Comparison of ENCODE assay signal across 8 cellular contexts in the genomic region with DNA sequence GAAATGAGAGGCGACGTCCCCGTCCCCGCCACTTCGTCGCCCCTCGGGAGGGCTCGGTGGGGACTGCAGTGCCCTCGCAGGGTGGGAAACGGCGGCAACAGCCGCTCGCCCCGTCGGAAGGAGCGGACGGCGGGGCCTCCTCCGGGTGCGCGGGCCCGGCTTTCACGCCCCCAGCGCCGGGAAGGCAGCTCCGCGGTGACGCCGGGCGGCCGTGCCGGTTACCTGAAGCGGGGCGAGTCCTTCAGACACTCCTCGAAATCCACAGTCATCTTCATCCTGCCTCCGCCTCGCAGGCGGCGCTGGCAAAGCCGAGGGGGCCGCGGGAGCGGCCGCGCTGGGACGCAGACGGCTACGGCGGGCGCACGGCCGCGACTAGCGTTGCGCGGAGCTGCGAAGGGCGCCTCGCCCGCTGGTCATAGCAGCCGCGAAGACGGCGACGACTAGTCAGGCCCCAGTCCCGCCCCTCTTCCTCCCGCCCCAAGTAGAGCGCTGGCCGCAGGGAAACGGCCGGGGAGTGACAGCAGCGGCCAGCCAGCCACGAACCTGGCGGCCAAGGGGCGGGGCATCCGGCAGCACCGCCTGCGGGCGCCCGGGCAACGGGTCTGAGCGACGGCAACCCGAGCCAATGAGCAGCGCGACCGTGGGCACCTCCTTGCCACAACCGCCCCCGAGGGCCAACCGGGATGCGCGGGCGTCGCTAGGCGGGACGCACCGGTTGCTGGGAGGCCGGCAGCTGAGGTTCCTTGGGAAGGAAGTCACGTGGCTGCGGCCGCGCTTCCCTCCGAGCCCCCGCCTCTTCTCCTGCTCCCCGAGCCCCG. TPM values are rescaled to one million over a fixed set of nuclear protein-coding genes. Genes with fewer than 3 reads are reported as not detected.
A peak's percentile ranks its signal among the peaks of the same experiment; 100 is the strongest.
DNase-seq lines count a peak whose midpoint lies in the region; ATAC-seq, FAIRE-seq and TF ChIP-seq lines count a peak whose summit lies in the region.

A gene with protein sequence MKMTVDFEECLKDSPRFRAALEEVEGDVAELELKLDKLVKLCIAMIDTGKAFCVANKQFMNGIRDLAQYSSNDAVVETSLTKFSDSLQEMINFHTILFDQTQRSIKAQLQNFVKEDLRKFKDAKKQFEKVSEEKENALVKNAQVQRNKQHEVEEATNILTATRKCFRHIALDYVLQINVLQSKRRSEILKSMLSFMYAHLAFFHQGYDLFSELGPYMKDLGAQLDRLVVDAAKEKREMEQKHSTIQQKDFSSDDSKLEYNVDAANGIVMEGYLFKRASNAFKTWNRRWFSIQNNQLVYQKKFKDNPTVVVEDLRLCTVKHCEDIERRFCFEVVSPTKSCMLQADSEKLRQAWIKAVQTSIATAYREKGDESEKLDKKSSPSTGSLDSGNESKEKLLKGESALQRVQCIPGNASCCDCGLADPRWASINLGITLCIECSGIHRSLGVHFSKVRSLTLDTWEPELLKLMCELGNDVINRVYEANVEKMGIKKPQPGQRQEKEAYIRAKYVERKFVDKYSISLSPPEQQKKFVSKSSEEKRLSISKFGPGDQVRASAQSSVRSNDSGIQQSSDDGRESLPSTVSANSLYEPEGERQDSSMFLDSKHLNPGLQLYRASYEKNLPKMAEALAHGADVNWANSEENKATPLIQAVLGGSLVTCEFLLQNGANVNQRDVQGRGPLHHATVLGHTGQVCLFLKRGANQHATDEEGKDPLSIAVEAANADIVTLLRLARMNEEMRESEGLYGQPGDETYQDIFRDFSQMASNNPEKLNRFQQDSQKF (minus strand): TSS at position 448 of the 818 bp plus-strand sequence. CDS start 173 bp downstream, at position 275.

- H3K23me2 ChIP-seq in H1 (ENCODE audit: low read depth, low read length), result peaks cover 8% of the 10 kb centered on the region

- H3K18ac ChIP-seq in H1 (ENCODE audit: extremely low read depth, low read length), result peak within 1 kb of the TSS; percentile 32; the same call in 1 of the 2 replicates
- H3K18ac ChIP-seq in mesenchymal stem cell (ENCODE audit: low read depth in 1 of 2, low read length in 2 of 2), result peak within 1 kb of the TSS; percentile 91 to 99

- H2BK12ac ChIP-seq in H1 (ENCODE audit: low read depth, low read length), result no peak within 1 kb of the TSS
- peak within 1 kb of the TSS; percentile 4 to 61 for H2BK12ac ChIP-seq in mesenchymal stem cell (ENCODE audit: low read length in 2 of 2)

- peaks cover 0 to 40% of the 10 kb centered on the region in 2 experiments; a peak in 2 of 4 replicates for H3K79me2 ChIP-seq in H1 (ENCODE audit: control insufficient read depth in 1 of 2, insufficient read depth in 2 of 2, low read length in 2 of 2)

- peak within 1 kb of the TSS; percentile 11 for H3K56ac ChIP-seq in H1 (replicated peaks; ENCODE audit: insufficient read length, low read depth, low read length)

- peak in 1 of 2 experiments; percentile 0; a peak in 1 of 4 replicates for TF ChIP-seq RAD21 in H1 (IDR thresholded peaks at IDR 0.05 in 1 of 2, conservative IDR thresholded peaks at IDR 0.05 in 1 of 2; ENCODE audit: low read depth in 2 of 2, low read length in 2 of 2)

- TF ChIP-seq EP300 in H1 (IDR thresholded peaks at IDR 0.05; ENCODE audit: borderline replicate concordance in 1 of 2, low read depth in 2 of 2, low read length in 2 of 2), result no peak

- H3K14ac ChIP-seq in H1 (ENCODE audit: insufficient read length), result no peak within 1 kb of the TSS
- H3K14ac ChIP-seq in mesenchymal stem cell (ENCODE audit: low read length in 2 of 2), result peak within 1 kb of the TSS; percentile 86

- TF ChIP-seq POLR2A in H1 (IDR thresholded peaks at IDR 0.05; ENCODE audit: control extremely low read depth in 1 of 2, low read depth in 2 of 2, low read length in 2 of 2), result peak; percentile 64 to 85

- H2AK5ac ChIP-seq in H1 (ENCODE audit: low read depth, low read length) (no peak within 1 kb of the TSS), mesenchymal stem cell (ENCODE audit: low read length, severe bottlenecking) (no peak within 1 kb of the TSS)

- H3K23ac ChIP-seq in H1 (ENCODE audit: insufficient read length) (no peak within 1 kb of the TSS), mesenchymal stem cell (ENCODE audit: low read length in 2 of 2) (peak within 1 kb of the TSS; percentile 96 to 100)

- H4K20me1 ChIP-seq in H1 (replicated peaks in 1 of 2; ENCODE audit: control insufficient read depth in 1 of 2, insufficient read depth in 2 of 2, low read length in 2 of 2), result peaks cover 0 to 6% of the 10 kb centered on the region in 2 experiments

- H3K9ac ChIP-seq in H1 (replicated peaks in 1 of 4; ENCODE audit: extremely low read depth in 1 of 4, low read depth in 3 of 4, low read length in 3 of 4) (peak within 1 kb of the TSS; percentile 65 to 88 (median 72)), mesenchymal stem cell (ENCODE audit: low read length) (peak within 1 kb of the TSS; percentile 93)

- H3K4me1 ChIP-seq in H1 (replicated peaks in 1 of 4; ENCODE audit: control insufficient read depth in 3 of 4, insufficient read depth in 4 of 4, low read length in 3 of 4) (peaks cover 5 to 16% (median 8%) of the 10 kb centered on the region in 4 experiments; a peak in 5 of 7 replicates), mesenchymal stem cell (ENCODE audit: control insufficient read depth, insufficient read depth, low read depth, low read length) (peaks cover 2% of the 10 kb centered on the region)

- H3K79me1 ChIP-seq in H1 (ENCODE audit: low read depth, low read length) (peaks cover 4% of the 10 kb centered on the region), mesenchymal stem cell (replicated peaks; ENCODE audit: low read length, poor library complexity, severe bottlenecking) (no peaks in the 10 kb centered on the region)

- CTCF ChIA-PET in H1 (lab: Charles Lee; ENCODE audit: partially characterized antibody), result interaction anchor here (0.5 to 1.5 kb wide), 2 partner anchors 55 to 169 kb away, joined by 3 to 4 read pairs; no protein-coding TSS in a partner anchor

- no peak within 1 kb of the TSS for H2BK20ac ChIP-seq in H1 (ENCODE audit: low read length)

- WGBS in H1 (ENCODE audit: extremely low coverage in 1 of 2, insufficient coverage in 1 of 2, insufficient read length in 1 of 2, insufficient replicate concordance in 2 of 2, low coverage in 1 of 2, low lambda C conversion rate in 2 of 2, missing lambda C conversion rate in 1 of 2), 2 experiments, result 1% methylated on average over 57 of the region's 106 CpGs; no CpG with 5 or more reads in 1 of the 2 experiments
- WGBS in mesenchymal stem cell, result under 1% methylated on average over 75 of the region's 106 CpGs

- H3K4me3 ChIP-seq in H1 (ENCODE audit: extremely low read depth in 1 of 4, insufficient read depth in 2 of 4, low read depth in 3 of 4, low read length in 4 of 4), result peak within 1 kb of the TSS; percentile 75 to 89 (median 88)
- H3K4me3 ChIP-seq in mesenchymal stem cell (ENCODE audit: insufficient read depth in 1 of 2, low read depth in 1 of 2, low read length in 2 of 2), result peak within 1 kb of the TSS; percentile 86 to 99

- H2BK15ac ChIP-seq in H1 (ENCODE audit: low read length) (no peak within 1 kb of the TSS), mesenchymal stem cell (ENCODE audit: low read depth, poor library complexity, severe bottlenecking) (peak within 1 kb of the TSS; percentile 94)

- DNase-seq in COLO829 (ENCODE audit: low spot score) (peak; percentile 100), HTR-8/SVneo (ENCODE audit: insufficient read length, low spot score) (peak; percentile 99), NOMO-1 treated with dmso at 0.1 percent for 144 hours (lab: John Stamatoyannopoulos, UW; ENCODE audit: unreplicated experiment) (peak; percentile 100), H1 (ENCODE audit: low read depth in 1 of 2, low spot score in 2 of 2) (peak; percentile 99 to 100), mesenchymal stem cell (peak; percentile 99)
- peak; percentile 97 to 100 (median 98) for DNase-seq in activated CD8-positive, alpha-beta memory T cell treated with anti-CD3 and anti-CD28 coated beads for 48 hours (ENCODE audit: low read depth in 2 of 3, low spot score in 2 of 3)
- peak; percentile 99 for DNase-seq in stimulated activated CD8-positive, alpha-beta memory T cell treated with anti-CD3 and anti-CD28 coated beads, Interleukin-12 subunit alpha, Interleukin-12 subunit beta, amount 100 ng/mL, for 4 hours (ENCODE audit: low read depth)

- peak; percentile 72 for FAIRE-seq in HTR-8/SVneo (lab: Jason Lieb, UNC)
- FAIRE-seq in H1 (lab: Jason Lieb, UNC), result no peak

- no peaks in the 10 kb centered on the region for H3K27me3 ChIP-seq in H1 (replicated peaks in 1 of 4; ENCODE audit: control insufficient read depth in 3 of 4, extremely low read depth in 1 of 4, insufficient read depth in 3 of 4, low read length in 3 of 4)
- H3K27me3 ChIP-seq in mesenchymal stem cell (ENCODE audit: control insufficient read depth in 1 of 2, insufficient read depth in 1 of 2, low read length in 2 of 2), result no peaks in the 10 kb centered on the region

- H3K27ac ChIP-seq in H1 (ENCODE audit: low read depth, low read length) (peak within 1 kb of the TSS; percentile 53; the same call in 1 of the 2 replicates), mesenchymal stem cell (ENCODE audit: low read length, poor library complexity, severe bottlenecking) (peak within 1 kb of the TSS; percentile 64)

- no peaks in the 10 kb centered on the region for H3K9me3 ChIP-seq in H1 (ENCODE audit: insufficient read depth in 2 of 2, low read depth in 1 of 2, low read length in 1 of 2)
- no peaks in the 10 kb centered on the region for H3K9me3 ChIP-seq in mesenchymal stem cell (ENCODE audit: control insufficient read depth, low read length)

- H4K91ac ChIP-seq in H1 (replicated peaks; ENCODE audit: insufficient read length, low read length), result peak within 1 kb of the TSS; percentile 23
- H4K91ac ChIP-seq in mesenchymal stem cell (ENCODE audit: low read length), result peak within 1 kb of the TSS; percentile 75

- H3K36me3 ChIP-seq in H1 (ENCODE audit: control insufficient read depth in 2 of 4, insufficient read depth in 4 of 4, low read length in 3 of 4) (no peaks in the 10 kb centered on the region), mesenchymal stem cell (ENCODE audit: control insufficient read depth in 1 of 2, insufficient read depth in 2 of 2, low read depth in 1 of 2, low read length in 2 of 2) (no peaks in the 10 kb centered on the region)

- peak within 1 kb of the TSS; percentile 93 for H4K8ac ChIP-seq in H1 (ENCODE audit: extremely low read depth, insufficient read depth, low read length)
- peak within 1 kb of the TSS; percentile 97 for H4K8ac ChIP-seq in mesenchymal stem cell (ENCODE audit: low read length)

- H2BK120ac ChIP-seq in H1 (replicated peaks; ENCODE audit: low read depth, low read length) (no peak within 1 kb of the TSS), mesenchymal stem cell (ENCODE audit: low read depth, low read length) (peak within 1 kb of the TSS; percentile 79)

- H2BK5ac ChIP-seq in H1 (ENCODE audit: low read depth, low read length) (peak within 1 kb of the TSS; percentile 35), mesenchymal stem cell (ENCODE audit: low read depth, low read length, poor library complexity, severe bottlenecking) (peak within 1 kb of the TSS; percentile 82)

- TF ChIP-seq CTCF in H1 (IDR thresholded peaks at IDR 0.05; ENCODE audit: control extremely low read depth in 1 of 3, insufficient read depth in 1 of 3, low read depth in 1 of 3, low read length in 3 of 3), result no peak

- POLR2A ChIA-PET in H1 (lab: Charles Lee; ENCODE audit: partially characterized antibody), result interaction anchor here (0.6 to 2.9 kb wide), 5 partner anchors 9 to 172 kb away, joined by 3 to 13 read pairs (median 4); a partner anchor contains a TSS

- H4K5ac ChIP-seq in H1 (ENCODE audit: insufficient read length, low read depth, low read length), result peak within 1 kb of the TSS; percentile 41

- ATAC-seq in GM21367 (IDR thresholded peaks at IDR 0.05; ENCODE audit: unreplicated experiment), result peak; percentile 84

- H2AFZ ChIP-seq in H1 (ENCODE audit: low read length), result peak within 1 kb of the TSS; percentile 66
- peak within 1 kb of the TSS; percentile 84 for H2AFZ ChIP-seq in mesenchymal stem cell (ENCODE audit: low read depth, low read length)

- H3K4ac ChIP-seq in H1 (replicated peaks; ENCODE audit: insufficient read length, low read depth, low read length) (no peak within 1 kb of the TSS), mesenchymal stem cell (ENCODE audit: low read depth in 1 of 2, low read length in 2 of 2) (peak within 1 kb of the TSS; percentile 93 to 94)

- H3K4me2 ChIP-seq in H1 (ENCODE audit: insufficient read depth in 1 of 2, low read depth in 2 of 2, low read length in 2 of 2) (peak within 1 kb of the TSS; percentile 68 to 96), mesenchymal stem cell (ENCODE audit: low read length, poor library complexity, severe bottlenecking) (peak within 1 kb of the TSS; percentile 85)

RNA-seq across cellular contexts. Expression of the gene that starts here (rescaled TPM):
- total RNA-seq in H1 (2021; fragmentation: NEBNext Ultra II Directional; extraction: Animal tissue kit (Norgen Biotek cat#: 25700)), result 35.1 and 37.3 TPM in 2 replicates
- 5.6 and 7.7 TPM in 2 replicates for polyA plus RNA-seq in H1 (2011; rRNA removed)
- polyA plus RNA-seq in H1 (2011; cell fraction: cytosol; rRNA removed), result 10.5 TPM
- 7.2 TPM for polyA plus RNA-seq in H1 (2011; cell fraction: nucleus; rRNA removed)
- 7.3 to 17.6 TPM (median 11.4 TPM) in 4 replicates for polyA plus RNA-seq in H1 (2012, experiment 1 of 2)
- polyA plus RNA-seq in H1 (2012, experiment 2 of 2), result 0.59 TPM
- 18.2 TPM for polyA plus RNA-seq in H1 (2013, experiment 1 of 2)
- 16.6 TPM for polyA plus RNA-seq in H1 (2013, experiment 2 of 2)
- 30.3 and 42.8 TPM in 2 replicates for polyA minus RNA-seq in H1 (2011; rRNA and poly(A)+ RNA removed)
- 31.2 TPM for polyA minus RNA-seq in H1 (2011; cell fraction: cytosol; rRNA and poly(A)+ RNA removed)
- 53.4 TPM for polyA minus RNA-seq in H1 (2011; cell fraction: nucleus; rRNA and poly(A)+ RNA removed)
- polyA plus RNA-seq in mesenchymal stem cell (2013, experiment 1 of 2), result 28.1 TPM
- polyA plus RNA-seq in mesenchymal stem cell (2013, experiment 2 of 2), result 29.2 TPM

Comparison
In these comparisons a context has a peak if more than half of its experiments do, and no peak if none do; other contexts are left out.
1. Peak in every context shown above with its lines: DNase-seq, ATAC-seq, H3K4me3 ChIP-seq and H3K27ac ChIP-seq.